8 cellular contexts compared by ENCODE assay signal in the genomic region with DNA sequence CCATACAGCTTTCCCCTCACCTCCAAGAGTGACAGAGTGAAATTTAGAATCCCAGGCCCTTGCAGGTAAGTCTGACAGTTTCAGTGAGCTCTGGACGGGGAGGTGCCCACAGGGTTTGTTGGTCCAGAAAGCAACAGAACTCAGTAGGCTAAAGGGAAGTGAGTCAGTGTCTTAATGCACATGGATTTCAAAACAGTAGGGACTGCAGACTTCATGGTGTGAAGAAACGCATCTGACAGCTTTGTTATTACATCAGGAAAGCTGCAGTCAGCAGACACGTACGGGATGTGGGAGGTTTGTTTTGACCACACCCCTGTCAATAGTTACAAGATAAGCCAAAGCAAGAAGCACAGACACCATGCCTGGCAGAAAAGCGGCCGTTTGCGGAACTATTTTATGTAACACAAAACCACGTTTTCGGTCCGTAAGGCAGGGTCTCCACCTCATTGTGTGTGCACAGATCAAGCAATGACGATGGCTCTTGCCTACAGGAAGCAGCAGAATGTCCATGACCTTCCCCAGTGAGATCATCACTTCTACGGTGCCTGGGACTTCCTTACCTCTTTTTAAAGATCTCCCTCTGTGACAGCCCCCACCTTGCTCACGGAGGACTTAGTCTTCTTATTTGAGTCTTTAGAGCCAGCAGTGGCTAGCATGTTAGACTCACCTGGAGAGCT. TPM values are rescaled to one million over a fixed set of nuclear protein-coding genes. Genes with fewer than 3 reads are reported as not detected.
A peak's percentile ranks its signal among the peaks of the same experiment; 100 is the strongest.
DNase-seq lines count a peak whose midpoint lies in the region; ATAC-seq and TF ChIP-seq lines count a peak whose summit lies in the region.

No MANE protein-coding gene starts in this region.

- H3K27me3 ChIP-seq in HAP-1 (ENCODE audit: low read depth), result no peaks in the 10 kb centered on the region

- H3K4me3 Mint-ChIP-seq in WTC11, result no peak overlapping the region

- H3K27me3 Mint-ChIP-seq in WTC11 (ENCODE audit: low read depth), result peaks cover 4% of the 10 kb centered on the region; the same call in 1 of the 2 replicates

- no peaks in the 10 kb centered on the region; the same call in 1 of the 2 replicates for H3K4me1 ChIP-seq in HAP-1

- no peak overlapping the region for H3K4me3 ChIP-seq in HAP-1

- POLR2A ChIA-PET in WTC11 (lab: Charles Lee), result interaction anchor here (0.5 kb wide), 1 partner anchor 172 kb away, joined by 4 read pairs; no protein-coding TSS in a partner anchor

- TF ChIP-seq CTCF in WTC11 (IDR thresholded peaks at IDR 0.05), result no peak

- peaks cover 22% of the 10 kb centered on the region for H3K9me3 Mint-ChIP-seq in WTC11

- peaks cover 16% of the 10 kb centered on the region for H3K4me1 Mint-ChIP-seq in WTC11

- peaks cover 2% of the 10 kb centered on the region; the same call in 1 of the 2 replicates for H3K9me3 ChIP-seq in HAP-1

- no peak overlapping the region for H3K27ac Mint-ChIP-seq in WTC11

- no peaks in the 10 kb centered on the region for H3K36me3 ChIP-seq in HAP-1 (replicated peaks)

- peak; percentile 84 for ATAC-seq in GM18907 (IDR thresholded peaks at IDR 0.05; ENCODE audit: unreplicated experiment)
- ATAC-seq in WTC11, result no peak

- in situ Hi-C loops in HAP-1 (cut with MboI; ENCODE audit: low sequenced_read_pairs), result no loop called here

- peaks cover 13% of the 10 kb centered on the region for H3K36me3 Mint-ChIP-seq in WTC11

- CTCF ChIA-PET in WTC11 (lab: Charles Lee), result interaction anchor here (1.0 kb wide), 1 partner anchor 57 kb away, joined by 3 read pairs; no protein-coding TSS in a partner anchor

- H3K27ac ChIP-seq in caudate nucleus (ENCODE audit: low read depth, low read length), result peak overlapping the region; percentile 19

- DNase-seq in HT1080 (ENCODE audit: low read depth) (peak; percentile 94), WTC11 (ENCODE audit: low spot score) (no peak), caudate nucleus (lab: John Stamatoyannopoulos, UW) (peak in 6 of 61 donors; percentile 7 to 45 (median 20)), lung microvascular endothelial cell (ENCODE audit: low read depth in 2 of 2) (peak; percentile 94 to 97), NCI-H1048 (lab: John Stamatoyannopoulos, UW) (no peak), HAP-1 (ENCODE audit: low spot score in 2 of 2) (no peak)
- DNase-seq in stimulated activated CD8-positive, alpha-beta memory T cell treated with anti-CD3 and anti-CD28 coated beads, Interleukin-2, amount 100 ng/mL, for 1 hour (ENCODE audit: low read depth in 2 of 2), result peak; percentile 37 to 49

TF ChIP-seq in WTC11, 78 proteins besides CTCF, POLR2A, EP300 and RAD21:
- TF ChIP-seq GABPB1 (CRISPR knock-in tag; IDR thresholded peaks at IDR 0.05) (peak; percentile 96), ZNF121 (CRISPR knock-in tag; IDR thresholded peaks at IDR 0.05) (no peak)

RNA-seq across cellular contexts. Expression of a gene that starts 58.1 kb away (rescaled TPM):
- total RNA-seq in HT1080 (2014; rRNA removed; shearing (Covaris generic)), result 334 and 1,409 TPM in 2 replicates
- polyA plus RNA-seq in HT1080 (2015; cell fraction: cytosol; rRNA removed), result 1,209 and 1,293 TPM in 2 replicates
- 216 and 230 TPM in 2 replicates for polyA plus RNA-seq in HT1080 (2015; cell fraction: nucleus; rRNA removed)
- total RNA-seq in WTC11 (2021), result 1,108 to 1,272 TPM (median 1,247 TPM) in 3 replicates
- total RNA-seq in lung microvascular endothelial cell, result 345 and 436 TPM in 2 replicates

Comparison
In these comparisons a context has a peak if more than half of its experiments do, and no peak if none do; other contexts are left out.
1. DNase-seq: peak in HT1080 (single experiment), lung microvascular endothelial cell (2 of 2) and stimulated activated CD8-positive, alpha-beta memory T cell treated with anti-CD3 and anti-CD28 coated beads, Interleukin-2, amount 100 ng/mL, for 1 hour (2 of 2); none in WTC11 (single experiment), NCI-H1048 (single experiment) and HAP-1 (0 of 2).